ENCODE assay signal across 15 cellular contexts in the genomic region with DNA sequence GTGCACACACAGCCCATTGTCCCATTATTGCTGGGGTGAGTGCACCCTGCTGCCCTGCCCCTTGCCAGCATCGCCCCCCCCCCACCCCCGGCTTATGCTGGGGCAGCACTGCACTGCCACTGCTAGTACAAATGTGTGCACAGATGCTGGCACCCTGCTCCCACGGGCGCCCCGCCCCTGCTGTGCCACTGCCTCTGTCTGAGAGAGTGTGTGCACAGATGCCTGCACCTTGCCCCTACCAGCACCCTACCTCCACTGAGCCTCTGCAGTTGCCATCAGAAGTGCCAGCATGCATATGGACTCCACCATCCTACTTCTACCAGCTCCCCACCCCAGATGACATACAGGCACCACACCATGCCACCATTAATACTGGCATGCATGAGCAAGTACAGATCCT.
"Had no signal": no experiment of that assay in that cellular context is flagged by ENCODE, and none has a peak within 500 bp of the region (broad histone marks: within the 10 kb centered on the region; RNA-seq: fewer than 3 reads in every experiment).

No MANE protein-coding gene starts in this region.

- H3K27me3 ChIP-seq: gastrocnemius medialis, sigmoid colon, testis, tibial nerve had no signal

- H3K4me1 ChIP-seq: gastrocnemius medialis, left ventricle myocardium inferior, sigmoid colon, testis, tibial nerve had no signal

- FAIRE-seq: endometrium, keratinocyte had no signal

- H3K4me3 ChIP-seq: gastrocnemius medialis, left ventricle myocardium inferior, sigmoid colon, skin epidermis, testis, tibial nerve had no signal

- H3K9me3 ChIP-seq: gastrocnemius medialis, sigmoid colon, testis, tibial nerve had no signal

- H3K36me3 ChIP-seq: gastrocnemius medialis, left ventricle myocardium inferior, sigmoid colon, tibial nerve had no signal

- DNase-seq: effector memory CD4-positive, alpha-beta T cell; immature natural killer cell; left cardiac atrium; left ventricle myocardium inferior; mesendoderm; naive B cell; sigmoid colon; stimulated activated CD4-positive, alpha-beta T cell treated with anti-CD3 and anti-CD28 coated beads, Interleukin-12 subunit alpha, Interleukin-12 subunit beta, amount 100 ng/mL, for 4 hours; testis had no signal

- H3K27ac ChIP-seq: gastrocnemius medialis, left ventricle myocardium inferior, sigmoid colon, skin epidermis, testis, tibial nerve had no signal

- ATAC-seq: esophagus mucosa, gastrocnemius medialis, left cardiac atrium had no signal
